ENCODE assay signal across 8 cellular contexts in the genomic region with DNA sequence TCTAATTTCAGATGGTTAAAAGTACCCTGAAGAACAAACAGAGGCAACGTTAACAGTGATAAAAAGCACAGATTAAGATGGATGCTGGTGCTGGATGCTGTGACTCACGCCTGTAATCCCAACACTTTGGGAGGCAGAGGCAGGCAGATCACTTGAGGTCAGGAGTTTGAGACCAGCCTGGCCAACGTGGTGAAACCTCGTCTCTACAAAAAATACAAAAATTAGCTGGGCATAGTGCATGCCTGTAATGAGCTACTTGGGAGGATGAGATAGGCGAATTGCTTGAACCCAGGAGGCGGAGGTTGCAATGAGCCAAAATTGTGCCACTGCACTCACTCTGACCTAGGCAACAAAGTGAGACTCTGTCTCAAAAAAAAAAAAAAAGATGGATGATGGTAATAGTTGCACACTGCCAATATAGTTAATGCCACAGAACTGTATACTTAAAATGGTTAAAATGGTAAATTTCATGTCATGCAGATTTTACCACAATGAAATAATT. TPM values are rescaled to one million over a fixed set of nuclear protein-coding genes. Genes with fewer than 3 reads are reported as not detected.
DNase-seq lines count a peak whose midpoint lies in the region; ATAC-seq, FAIRE-seq and TF ChIP-seq lines count a peak whose summit lies in the region.
"Not testable (repeated sequence)": the region's sequence is repeated elsewhere in the genome, so short reads cannot be mapped to it uniquely, and the experiment has no call there.

No MANE protein-coding gene starts in this region.

- H3K9me2 ChIP-seq in OCI-LY1 (ENCODE audit: low read depth, low read length), result not testable (repeated sequence)

- H3K4me1 ChIP-seq in A549, result peaks cover 41% of the 10 kb centered on the region
- peaks cover 67% of the 10 kb centered on the region for H3K4me1 ChIP-seq in OCI-LY1 (ENCODE audit: insufficient read depth, low read length, severe bottlenecking)
- H3K4me1 ChIP-seq in foreskin keratinocyte, result peaks cover 27% of the 10 kb centered on the region
- peaks cover 19 to 22% of the 10 kb centered on the region in 2 donors for H3K4me1 ChIP-seq in mucosa of rectum (ENCODE audit: control insufficient read depth in 2 of 2, insufficient read depth in 2 of 2, low read length in 2 of 2)

- peaks cover 36% of the 10 kb centered on the region for H3K36me3 Mint-ChIP-seq in activated CD4-positive, alpha-beta memory T cell treated with anti-CD3 and anti-CD28 coated beads, Interleukin-2, amount 10 ng/mL, durations not matched to agents 7 days and 5 days (ENCODE audit: low read depth)
- peaks cover 14% of the 10 kb centered on the region for H3K36me3 Mint-ChIP-seq in MCF 10A (ENCODE audit: insufficient read depth, unreplicated experiment)

- ATAC-seq in A549, result peak; percentile 38 to 73; a peak in 3 of 6 replicates
- ATAC-seq in foreskin keratinocyte, result not testable (repeated sequence)

- TF ChIP-seq RAD21 in A549 (conservative IDR thresholded peaks at IDR 0.05 in 1 of 2, IDR thresholded peaks at IDR 0.05 in 1 of 2), result not testable (repeated sequence)

- H3K27ac ChIP-seq in A549 (peak overlapping the region; percentile 79 to 95), OCI-LY1 (ENCODE audit: low read depth, low read length, poor library complexity, severe bottlenecking) (peak overlapping the region; percentile 98), foreskin keratinocyte (peak overlapping the region; percentile 92), mucosa of rectum (ENCODE audit: low read depth in 2 of 2, low read length in 2 of 2) (peak overlapping the region; percentile 89 to 91), skin epidermis (peak overlapping the region in 20 of 21 experiments; percentile 25 to 92 (median 80))

- peaks cover 46% of the 10 kb centered on the region for H3K79me2 ChIP-seq in OCI-LY1 (ENCODE audit: insufficient read depth, low read length)

- H3K4me3 ChIP-seq in A549 (0 out of 3 replicates have a peak overlapping the region, but pooled peaks have one; percentile 28), OCI-LY1 (ENCODE audit: low read depth, low read length, poor library complexity, severe bottlenecking) (peak overlapping the region; percentile 42), mucosa of rectum (ENCODE audit: low read length in 2 of 2) (peak overlapping the region; percentile 68 to 78), skin epidermis (peak overlapping the region in 4 of 7 experiments; percentile 7 to 23 (median 12))

- intact Hi-C loops in MCF 10A (cut with micrococcal nuclease), result loop anchor here (10.0 kb wide), 1 partner anchor 97 kb away; the partner anchor contains the start of gene SNRPC

- H3K36me3 ChIP-seq in OCI-LY1 (ENCODE audit: insufficient read depth, low read length), result peaks cover 25% of the 10 kb centered on the region
- not testable (repeated sequence) for H3K36me3 ChIP-seq in mucosa of rectum (ENCODE audit: control insufficient read depth in 2 of 2, insufficient read depth in 2 of 2, low read length in 2 of 2)

- H3K4me2 ChIP-seq in A549 (peak overlapping the region; percentile 71), OCI-LY1 (ENCODE audit: low read length) (peak overlapping the region; percentile 69)

- BruUV-seq in MCF 10A (replicated peaks; lab: Mats Ljungman, UMichigan), result TSS peak; percentile 61

- peaks cover 61% of the 10 kb centered on the region for H3K4me1 Mint-ChIP-seq in activated CD4-positive, alpha-beta memory T cell treated with anti-CD3 and anti-CD28 coated beads, Interleukin-2, amount 10 ng/mL, durations not matched to agents 7 days and 5 days
- peaks cover 19% of the 10 kb centered on the region for H3K4me1 Mint-ChIP-seq in MCF 10A (ENCODE audit: insufficient read depth, unreplicated experiment)

- H3K4me3 Mint-ChIP-seq in activated CD4-positive, alpha-beta memory T cell treated with anti-CD3 and anti-CD28 coated beads, Interleukin-2, amount 10 ng/mL, durations not matched to agents 7 days and 5 days, result peak overlapping the region; percentile 67
- H3K4me3 Mint-ChIP-seq in MCF 10A (ENCODE audit: unreplicated experiment), result peak overlapping the region; percentile 75

- POLR2A ChIA-PET in A549 (lab: Yijun Ruan, JAX), result interaction anchor here (1.2 to 2.3 kb wide), 2 partner anchors 38 to 99 kb away, joined by 4 to 13 read pairs; partner anchors contain the start of gene SNRPC
- POLR2A ChIA-PET in activated CD4-positive, alpha-beta memory T cell treated with anti-CD3 and anti-CD28 coated beads, Interleukin-2, amount 10 ng/mL, durations not matched to agents 7 days and 5 days (lab: Charles Lee), result interaction anchor here (0.8 to 6.8 kb wide), 9 partner anchors 8 to 421 kb away, joined by 3 to 191 read pairs (median 12); partner anchors contain the start of genes ANKS1A, BLTP3A, HMGA1 and ILRUN
- POLR2A ChIA-PET in MCF 10A (lab: Yijun Ruan, JAX), result interaction anchor here (0.6 to 4.2 kb wide), 20 partner anchors 7 to 1068 kb away, joined by 3 to 60 read pairs (median 6); partner anchors contain the start of genes ANKS1A, BLTP3A, ILRUN and RPS10

- TF ChIP-seq CTCF in A549 (IDR thresholded peaks at IDR 0.05); OCI-LY1 (IDR thresholded peaks at IDR 0.05; ENCODE audit: low read length); MCF 10A (IDR thresholded peaks at IDR 0.05; ENCODE audit: unreplicated experiment); foreskin keratinocyte (conservative IDR thresholded peaks at IDR 0.05): not testable (repeated sequence)

- peak overlapping the region; percentile 95 for H3K27ac Mint-ChIP-seq in activated CD4-positive, alpha-beta memory T cell treated with anti-CD3 and anti-CD28 coated beads, Interleukin-2, amount 10 ng/mL, durations not matched to agents 7 days and 5 days
- H3K27ac Mint-ChIP-seq in MCF 10A (ENCODE audit: low read depth, unreplicated experiment), result peak overlapping the region; percentile 89

- not testable (repeated sequence) for TF ChIP-seq EP300 in A549 (IDR thresholded peaks at IDR 0.05)

- not testable (repeated sequence) for H4K20me1 ChIP-seq in OCI-LY1 (ENCODE audit: insufficient read depth, low read length)

- H3K9me3 ChIP-seq in A549; OCI-LY1 (ENCODE audit: low read length); mucosa of rectum (ENCODE audit: control insufficient read depth in 2 of 2, low read length in 2 of 2): not testable (repeated sequence)

- not testable (repeated sequence) for H3K27me3 Mint-ChIP-seq in activated CD4-positive, alpha-beta memory T cell treated with anti-CD3 and anti-CD28 coated beads, Interleukin-2, amount 10 ng/mL, durations not matched to agents 7 days and 5 days; MCF 10A (ENCODE audit: insufficient read depth, unreplicated experiment)

- CTCF ChIA-PET in A549 (lab: Yijun Ruan, JAX) (interaction anchor here (1.2 to 1.8 kb wide), 4 partner anchors 8 to 98 kb away, joined by 3 to 5 read pairs (median 4); no protein-coding TSS in a partner anchor), MCF 10A (lab: Yijun Ruan, JAX) (interaction anchor here (0.9 to 1.5 kb wide), 2 partner anchors 17 to 101 kb away, joined by 5 to 7 read pairs; no protein-coding TSS in a partner anchor)
- CTCF ChIA-PET in activated CD4-positive, alpha-beta memory T cell treated with anti-CD3 and anti-CD28 coated beads, Interleukin-2, amount 10 ng/mL, durations not matched to agents 7 days and 5 days (lab: Charles Lee), result interaction anchor here (0.8 to 5.8 kb wide), 3 partner anchors 16 to 548 kb away, joined by 3 to 46 read pairs (median 3); no protein-coding TSS in a partner anchor

- TF ChIP-seq POLR2A in A549 (IDR thresholded peaks at IDR 0.05; ENCODE audit: low read length), result not testable (repeated sequence)

- not testable (repeated sequence) for H3K9me3 Mint-ChIP-seq in activated CD4-positive, alpha-beta memory T cell treated with anti-CD3 and anti-CD28 coated beads, Interleukin-2, amount 10 ng/mL, durations not matched to agents 7 days and 5 days; MCF 10A (ENCODE audit: unreplicated experiment)

- not testable (repeated sequence) for H2AFZ ChIP-seq in OCI-LY1 (ENCODE audit: low read length)

- peak in 1 of 2 experiments; percentile 36 for DNase-seq in A549 (ENCODE audit: low read depth in 1 of 2, low spot score in 1 of 2)
- DNase-seq in GM18507 (ENCODE audit: extremely low spot score, insufficient read length, low read depth); activated CD4-positive, alpha-beta memory T cell treated with anti-CD3 and anti-CD28 coated beads, Interleukin-2, amount 10 ng/mL, durations not matched to agents 7 days and 5 days; MCF 10A (ENCODE audit: unreplicated experiment); foreskin keratinocyte: not testable (repeated sequence)

- WGBS in A549 (ENCODE audit: missing lambda C conversion rate), result 25% methylated on average over 6 of the region's 6 CpGs

- not testable (repeated sequence) for H3K27me3 ChIP-seq in OCI-LY1 (ENCODE audit: insufficient read depth, low read length); foreskin keratinocyte; mucosa of rectum (ENCODE audit: control insufficient read depth in 2 of 2, insufficient read depth in 2 of 2, low read length in 2 of 2)

- FAIRE-seq in A549 (lab: Jason Lieb, UNC), result not testable (repeated sequence)
- peak; percentile 33 for FAIRE-seq in GM18507 (lab: Jason Lieb, UNC)

- H3K9ac ChIP-seq in OCI-LY1 (ENCODE audit: low read length), result peak overlapping the region; percentile 69
- H3K9ac ChIP-seq in mucosa of rectum (ENCODE audit: low read depth in 1 of 2, low read length in 2 of 2), result peak overlapping the region; percentile 62 to 74

- not testable (repeated sequence) for H3F3A ChIP-seq in OCI-LY1 (ENCODE audit: insufficient read depth, low read length)

TF ChIP-seq in A549, 52 proteins besides CTCF, POLR2A, EP300 and RAD21:
- TF ChIP-seq FOSL2 (IDR thresholded peaks at IDR 0.05), result not testable (repeated sequence)
- peak; percentile 63 for TF ChIP-seq FOSL2 (CRISPR knock-in tag; IDR thresholded peaks at IDR 0.05)
TF ChIP-seq in A549: peak in this region for 1; not testable (repeated sequence) for 51.

RNA-seq across cellular contexts. Expression of gene ILRUN, which starts 38.5 kb away (rescaled TPM):
- polyA plus RNA-seq in A549 (2011; rRNA removed) (33.7 and 36.1 TPM in 2 replicates), A549 (2017; fragmentation: RNase III; extraction: RNeasy Plus Mini Kit Qiagen cat#74134 plus additional on column Dnase treatment) (24.4 to 28.6 TPM (median 25.4 TPM) in 3 replicates), foreskin keratinocyte (41.3 and 45.0 TPM in 2 replicates)
- 12.4 and 18.4 TPM in 2 replicates for polyA plus RNA-seq in A549 (2012; cell fraction: cytosol; rRNA removed)
- polyA plus RNA-seq in A549 (2012; cell fraction: nucleus; rRNA removed), result 8.3 and 11.9 TPM in 2 replicates
- 42.0 and 45.2 TPM in 2 replicates for polyA minus RNA-seq in A549 (2011; rRNA and poly(A)+ RNA removed)
- 10 to 100 TPM; 85.3 to 86.6 TPM for total RNA-seq in activated CD4-positive, alpha-beta memory T cell treated with anti-CD3 and anti-CD28 coated beads, Interleukin-2, amount 10 ng/mL, durations not matched to agents 7 days and 5 days
- total RNA-seq in MCF 10A (2022) (49.2 and 50.8 TPM in 2 replicates), foreskin keratinocyte (64.5 and 64.9 TPM in 2 replicates)

Comparison
In these comparisons a context has a peak if more than half of its experiments do, and no peak if none do; other contexts are left out.
1. H3K4me3 ChIP-seq: peak in every context shown above with its lines; median percentile 73 in mucosa of rectum; 42 in OCI-LY1; 28 in A549; 12 in skin epidermis.